2 cellular contexts compared by ENCODE assay signal in genomic region chrX:82333575-82333974, GRCh38.
TF ChIP-seq lines count a peak whose summit lies in the region.

No MANE protein-coding gene starts in this region.

TF ChIP-seq in liver, 16 proteins besides CTCF, POLR2A, EP300 and RAD21 (continued from another document):
- no peak for TF ChIP-seq ATF3 (IDR thresholded peaks at IDR 0.05)
- TF ChIP-seq REST (IDR thresholded peaks at IDR 0.05): peak; percentile 38
- TF ChIP-seq ZBTB33 (IDR thresholded peaks at IDR 0.05): no peak

TF ChIP-seq in HepG2, 621 proteins besides CTCF, POLR2A, EP300 and RAD21 (continued from another document):
- TF ChIP-seq GRHL1 (CRISPR knock-in tag; conservative IDR thresholded peaks at IDR 0.05): no peak
- no peak for TF ChIP-seq AKAP8 (CRISPR knock-in tag; IDR thresholded peaks at IDR 0.05)
- TF ChIP-seq ZNF253 (CRISPR knock-in tag; IDR thresholded peaks at IDR 0.05; ENCODE audit: borderline replicate concordance): no peak
